In genomic region chr14:103165323-103165722, GRCh38 we compare ENCODE assay signal across 28 cellular contexts. TPM values are rescaled to one million over a fixed set of nuclear protein-coding genes. Genes with fewer than 3 reads are reported as not detected.
"Had no signal": no experiment of that assay in that cellular context is flagged by ENCODE, and none has a peak within 500 bp of the region (broad histone marks: within the 10 kb centered on the region; RNA-seq: fewer than 3 reads in every experiment).

No MANE protein-coding gene starts in this region.

- H3K4me3 Mint-ChIP-seq: naive thymus-derived CD8-positive, alpha-beta T cell; nephron; neural crest cell; stimulated activated naive B cell treated with anti-CD40 and anti-IgM and Interleukin-4, amounts not matched to agents 10 μg/mL and 1 μg/mL and 100 μg/mL, for 72 hours; stimulated activated naive CD8-positive, alpha-beta T cell treated with anti-CD3 and anti-CD28 coated beads, Interleukin-15, Interleukin-2, amounts not matched to agents 100 ng/mL and 50 ng/mL, for 24 hours; type B pancreatic cell had no signal

- H3K27me3 ChIP-seq: hepatocyte, right atrium auricular region, tibial nerve, uterus had no signal

- H2AFZ ChIP-seq: hepatocyte had no signal

- DNase-seq: heart right ventricle; kidney glomerular epithelial cell; left cardiac atrium; left ventricle myocardium superior; lower lobe of right lung; mesendoderm; midbrain; naive thymus-derived CD8-positive, alpha-beta T cell; occipital lobe; stimulated activated CD4-positive, alpha-beta T cell treated with anti-CD3 and anti-CD28 coated beads, Interleukin-12 subunit alpha, Interleukin-12 subunit beta, amount 100 ng/mL, for 4 hours; stimulated activated CD4-positive, alpha-beta T cell treated with anti-CD3 and anti-CD28 coated beads, Interleukin-15, amount 100 ng/mL, for 24 hours; stimulated activated CD4-positive, alpha-beta T cell treated with anti-CD3 and anti-CD28 coated beads, Interleukin-2, amount 100 ng/mL, for 24 hours; stimulated activated CD4-positive, alpha-beta T cell treated with anti-CD3 and anti-CD28 coated beads, Interleukin-4, amount 100 ng/mL, for 1 hour; stimulated activated naive B cell treated with anti-CD40 and anti-IgM and Interleukin-4, amounts not matched to agents 10 μg/mL and 1 μg/mL and 100 μg/mL, for 72 hours; substantia nigra; uterus had no signal

- H3K4me1 ChIP-seq: lower lobe of right lung, right atrium auricular region, uterus had no signal

- H3K36me3 ChIP-seq: heart right ventricle, lower lobe of right lung, neutrophil, right atrium auricular region, tibial nerve, uterus had no signal

- H3K27ac Mint-ChIP-seq: naive thymus-derived CD8-positive, alpha-beta T cell; nephron; progenitor cell of endocrine pancreas; stimulated activated naive B cell treated with anti-CD40 and anti-IgM and Interleukin-4, amounts not matched to agents 10 μg/mL and 1 μg/mL and 100 μg/mL, for 72 hours; stimulated activated naive CD8-positive, alpha-beta T cell treated with anti-CD3 and anti-CD28 coated beads, Interleukin-15, Interleukin-2, amounts not matched to agents 100 ng/mL and 50 ng/mL, for 24 hours; type B pancreatic cell had no signal

- H3K4me3 ChIP-seq: heart right ventricle, hepatocyte, lower lobe of right lung, right atrium auricular region, skin epidermis, tibial nerve, uterus had no signal

- H3K79me2 ChIP-seq: hepatocyte had no signal

- ATAC-seq: left cardiac atrium; left lobe of liver; left ventricle myocardium superior; lower lobe of right lung; naive thymus-derived CD8-positive, alpha-beta T cell; sciatic nerve; stimulated activated naive B cell treated with anti-CD40 and anti-IgM and Interleukin-4, amounts not matched to agents 10 μg/mL and 1 μg/mL and 100 μg/mL, for 72 hours had no signal

- H3K4me2 ChIP-seq: hepatocyte had no signal

- H3K27ac ChIP-seq: heart right ventricle, hepatocyte, lower lobe of right lung, neutrophil, right atrium auricular region, skin epidermis, tibial nerve, uterus had no signal

- H3K4me1 Mint-ChIP-seq: neural crest cell; stimulated activated naive B cell treated with anti-CD40 and anti-IgM and Interleukin-4, amounts not matched to agents 10 μg/mL and 1 μg/mL and 100 μg/mL, for 72 hours had no signal

- H3K9me3 ChIP-seq: uterus had no signal

RNA-seq across cellular contexts. Expression of gene TNFAIP2, which starts 42.1 kb away (rescaled TPM):
- polyA plus RNA-seq: naive thymus-derived CD8-positive, alpha-beta T cell had no signal
